21 cellular contexts compared by ENCODE assay signal in the genomic region with DNA sequence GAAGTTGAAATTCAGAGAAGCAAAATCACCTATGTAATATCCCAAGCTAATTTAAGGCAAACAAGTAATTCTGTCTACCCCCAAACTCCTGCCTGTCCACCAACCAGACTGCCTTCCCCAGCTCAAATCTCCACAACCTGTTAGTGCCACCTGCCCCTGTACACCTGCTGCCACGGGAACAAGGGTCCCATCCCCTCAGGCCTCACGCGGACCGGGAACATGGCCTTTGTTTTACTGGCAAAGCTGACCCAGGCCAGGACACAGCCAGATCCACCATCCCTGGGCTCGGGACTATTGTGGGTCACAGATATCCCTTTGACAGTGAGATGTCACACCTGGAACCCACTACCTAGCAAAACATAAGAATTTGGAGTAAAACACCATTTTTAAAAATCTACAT.
DNase-seq lines count a peak whose midpoint lies in the region; ATAC-seq, FAIRE-seq and TF ChIP-seq lines count a peak whose summit lies in the region.
"Had no signal": no experiment of that assay in that cellular context is flagged by ENCODE, and none has a peak within 500 bp of the region (broad histone marks: within the 10 kb centered on the region; RNA-seq: fewer than 3 reads in every experiment).

No MANE protein-coding gene starts in this region.

- peak overlapping the region; percentile 46 to 74 (median 67) for H3K4me2 ChIP-seq in BLaER1 treated with 17β-estradiol and CSF1 and Interleukin-3, amounts not matched to agents 10 nM and 100 nM

- H3K9me3 Mint-ChIP-seq in activated T-helper 17 cell treated with anti-CD3 and anti-CD28 coated beads, Interleukin-2, amount 50 U/mL, for 72 hours, result peaks cover 2% of the 10 kb centered on the region

- DNase-seq in GM19239 (ENCODE audit: insufficient read length, low spot score) (no peak), T-helper 17 cell (no peak), islet precursor cell (no peak)
- DNase-seq: CD4-positive, CD25-positive, alpha-beta regulatory T cell; GOT3; HCEC 1CT; NCI-H1694; NCI-H2081; NCI-H2171; NCI-H446 treated with DMSO at 0.1 percent for 48 hours; NCI-H526 treated with DMSO at 0.1 percent for 48 hours; SHP77 treated with DMSO at 0.1 percent for 48 hours; SW 1271 had no signal

- peak overlapping the region in 10 of 11 experiments; percentile 7 to 72 (median 55); a peak in 20 of 22 replicates for H3K27ac ChIP-seq in BLaER1 treated with 17β-estradiol and CSF1 and Interleukin-3, amounts not matched to agents 10 nM and 100 nM
- H3K27ac ChIP-seq in neutrophil, result peak overlapping the region; percentile 81
- H3K27ac ChIP-seq: RWPE1, SK-N-MC had no signal

- peak overlapping the region in 2 of 11 experiments; percentile 16 to 52; a peak in 3 of 22 replicates for H3K9ac ChIP-seq in BLaER1 treated with 17β-estradiol and CSF1 and Interleukin-3, amounts not matched to agents 10 nM and 100 nM

- FAIRE-seq in GM19239 (lab: Jason Lieb, UNC), result peak; percentile 18

- H3K9me3 ChIP-seq in BLaER1 treated with 17β-estradiol and CSF1 and Interleukin-3, amounts not matched to agents 10 nM and 100 nM (replicated peaks in 1 of 11), result peaks cover 12 to 14% (median 13%) of the 10 kb centered on the region in 11 experiments
- H3K9me3 ChIP-seq in T-helper 17 cell (ENCODE audit: control insufficient read depth, low read length, poor library complexity, severe bottlenecking) (no peaks in the 10 kb centered on the region), neutrophil (no peaks in the 10 kb centered on the region)

- H3K4me1 ChIP-seq in BLaER1 treated with 17β-estradiol and CSF1 and Interleukin-3, amounts not matched to agents 10 nM and 100 nM, result peaks cover 53 to 63% (median 58%) of the 10 kb centered on the region in 10 experiments
- peaks cover 48 to 51% of the 10 kb centered on the region in 2 experiments for H3K4me1 ChIP-seq in neutrophil (ENCODE audit: control insufficient read depth in 1 of 2, insufficient read depth in 1 of 2, low read depth in 1 of 2, low read length in 1 of 2)

- H3K27me3 ChIP-seq in BLaER1 treated with 17β-estradiol and CSF1 and Interleukin-3, amounts not matched to agents 10 nM and 100 nM, result no peaks in the 10 kb centered on the region
- no peaks in the 10 kb centered on the region for H3K27me3 ChIP-seq in neutrophil

- no peaks in the 10 kb centered on the region for H3K27me3 Mint-ChIP-seq in T-helper 17 cell
- H3K27me3 Mint-ChIP-seq in activated T-helper 17 cell treated with anti-CD3 and anti-CD28 coated beads, Interleukin-2, amount 50 U/mL, for 72 hours, result no peaks in the 10 kb centered on the region
- H3K27me3 Mint-ChIP-seq: CD4-positive, CD25-positive, alpha-beta regulatory T cell; IgD-negative memory B cell had no signal

- H3K4me1 Mint-ChIP-seq in T-helper 17 cell, result peaks cover 2% of the 10 kb centered on the region
- H3K4me1 Mint-ChIP-seq in activated T-helper 17 cell treated with anti-CD3 and anti-CD28 coated beads, Interleukin-2, amount 50 U/mL, for 72 hours, result peaks cover 8% of the 10 kb centered on the region

- H3K36me3 Mint-ChIP-seq in T-helper 17 cell (ENCODE audit: low read depth), result no peaks in the 10 kb centered on the region
- no peaks in the 10 kb centered on the region for H3K36me3 Mint-ChIP-seq in activated T-helper 17 cell treated with anti-CD3 and anti-CD28 coated beads, Interleukin-2, amount 50 U/mL, for 72 hours (ENCODE audit: low read depth)
- H3K36me3 Mint-ChIP-seq: IgD-negative memory B cell had no signal

- H3K36me3 ChIP-seq in BLaER1 treated with 17β-estradiol and CSF1 and Interleukin-3, amounts not matched to agents 10 nM and 100 nM, result peaks cover 0 to 4% (median 0%) of the 10 kb centered on the region in 11 experiments; a peak in 2 of 22 replicates
- H3K36me3 ChIP-seq in neutrophil, result no peaks in the 10 kb centered on the region

- H4K20me1 ChIP-seq in BLaER1 treated with 17β-estradiol and CSF1 and Interleukin-3, amounts not matched to agents 10 nM and 100 nM, result no peaks in the 10 kb centered on the region

- no peak overlapping the region for H3K4me3 ChIP-seq in BLaER1 treated with 17β-estradiol and CSF1 and Interleukin-3, amounts not matched to agents 10 nM and 100 nM
- peak overlapping the region in 1 of 2 experiments; percentile 22 for H3K4me3 ChIP-seq in neutrophil (ENCODE audit: low read depth in 1 of 2, low read length in 1 of 2)
- H3K4me3 ChIP-seq: SK-N-MC had no signal

- peak overlapping the region; percentile 37 for H3K27ac Mint-ChIP-seq in T-helper 17 cell
- no peak overlapping the region for H3K27ac Mint-ChIP-seq in activated T-helper 17 cell treated with anti-CD3 and anti-CD28 coated beads, Interleukin-2, amount 50 U/mL, for 72 hours

- H3K4me3 Mint-ChIP-seq in T-helper 17 cell, result no peak overlapping the region
- no peak overlapping the region for H3K4me3 Mint-ChIP-seq in activated T-helper 17 cell treated with anti-CD3 and anti-CD28 coated beads, Interleukin-2, amount 50 U/mL, for 72 hours
- H3K4me3 Mint-ChIP-seq: CD4-positive, CD25-positive, alpha-beta regulatory T cell; IgD-negative memory B cell had no signal

- ATAC-seq in T-helper 17 cell (no peak), GM19395 (IDR thresholded peaks at IDR 0.05; ENCODE audit: unreplicated experiment) (no peak), HG02884 (IDR thresholded peaks at IDR 0.05; ENCODE audit: unreplicated experiment) (no peak)
- no peak for ATAC-seq in activated T-helper 17 cell treated with anti-CD3 and anti-CD28 coated beads, Interleukin-2, amount 50 U/mL, for 72 hours (replicated peaks)

- no peak for TF ChIP-seq CTCF in neutrophil (IDR thresholded peaks at IDR 0.05)
